In the genomic region with DNA sequence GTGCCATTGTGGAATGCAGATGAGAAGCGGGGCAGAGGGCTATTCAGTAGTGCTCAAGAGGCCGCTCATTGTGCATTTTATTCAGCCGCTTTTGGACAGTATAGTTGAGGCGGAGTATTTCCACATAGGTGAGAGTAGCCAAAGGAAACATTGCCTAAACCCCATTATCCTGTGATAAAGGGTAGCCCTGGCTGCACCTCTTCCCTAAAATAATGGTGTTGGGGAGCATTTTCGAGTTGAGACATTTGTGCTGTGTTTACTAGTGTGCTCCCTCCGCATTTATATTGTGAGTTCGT, we compare ENCODE assay signal across 1 cellular context.
TF ChIP-seq lines count a peak whose summit lies in the region.

No MANE protein-coding gene starts in this region.

TF ChIP-seq in WTC11, 78 proteins besides CTCF, POLR2A, EP300 and RAD21 (continued from another document):
- TF ChIP-seq, protein P1, sequence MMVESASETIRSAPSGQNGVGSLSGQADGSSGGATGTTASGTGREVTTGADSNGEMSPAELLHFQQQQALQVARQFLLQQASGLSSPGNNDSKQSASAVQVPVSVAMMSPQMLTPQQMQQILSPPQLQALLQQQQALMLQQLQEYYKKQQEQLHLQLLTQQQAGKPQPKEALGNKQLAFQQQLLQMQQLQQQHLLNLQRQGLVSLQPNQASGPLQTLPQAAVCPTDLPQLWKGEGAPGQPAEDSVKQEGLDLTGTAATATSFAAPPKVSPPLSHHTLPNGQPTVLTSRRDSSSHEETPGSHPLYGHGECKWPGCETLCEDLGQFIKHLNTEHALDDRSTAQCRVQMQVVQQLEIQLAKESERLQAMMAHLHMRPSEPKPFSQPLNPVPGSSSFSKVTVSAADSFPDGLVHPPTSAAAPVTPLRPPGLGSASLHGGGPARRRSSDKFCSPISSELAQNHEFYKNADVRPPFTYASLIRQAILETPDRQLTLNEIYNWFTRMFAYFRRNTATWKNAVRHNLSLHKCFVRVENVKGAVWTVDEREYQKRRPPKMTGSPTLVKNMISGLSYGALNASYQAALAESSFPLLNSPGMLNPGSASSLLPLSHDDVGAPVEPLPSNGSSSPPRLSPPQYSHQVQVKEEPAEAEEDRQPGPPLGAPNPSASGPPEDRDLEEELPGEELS (CRISPR knock-in tag; IDR thresholded peaks at IDR 0.05): no peak
